1 cellular context compared by ENCODE assay signal in the genomic region with DNA sequence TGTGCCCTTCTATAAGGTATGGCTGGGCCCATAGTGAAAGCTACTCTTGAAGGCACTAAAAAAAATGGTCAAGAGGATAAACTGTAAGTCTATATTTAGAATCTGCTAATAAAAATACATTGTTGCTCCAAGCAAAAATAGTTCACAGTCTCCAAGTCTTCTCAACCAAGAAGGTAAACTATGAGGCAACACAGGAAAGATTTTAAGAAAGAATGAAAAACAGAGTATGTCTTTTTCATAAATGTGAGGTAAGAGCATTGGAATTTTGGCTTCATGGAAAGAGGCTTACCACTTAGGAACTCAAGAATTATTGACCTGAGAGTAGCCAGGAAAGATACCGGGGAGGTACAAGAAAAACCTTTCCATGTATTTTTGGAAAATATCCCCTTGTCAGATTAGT.
TF ChIP-seq lines count a peak whose summit lies in the region.

No MANE protein-coding gene starts in this region.

TF ChIP-seq in GM23338, 12 proteins besides CTCF, POLR2A, EP300 and RAD21:
- TF ChIP-seq NANOG (IDR thresholded peaks at IDR 0.05; ENCODE audit: borderline replicate concordance) (no peak), STAT1 (IDR thresholded peaks at IDR 0.05; ENCODE audit: unreplicated experiment) (no peak), JUNB (IDR thresholded peaks at IDR 0.05; ENCODE audit: unreplicated experiment) (no peak), POLR2AphosphoS5 (IDR thresholded peaks at IDR 0.05; ENCODE audit: low read depth) (no peak), ZNF114 (CRISPR knock-in tag; IDR thresholded peaks at IDR 0.05) (no peak), ZNF331 (CRISPR knock-in tag; IDR thresholded peaks at IDR 0.05; ENCODE audit: low read depth) (no peak)
- TF ChIP-seq, protein P1, sequence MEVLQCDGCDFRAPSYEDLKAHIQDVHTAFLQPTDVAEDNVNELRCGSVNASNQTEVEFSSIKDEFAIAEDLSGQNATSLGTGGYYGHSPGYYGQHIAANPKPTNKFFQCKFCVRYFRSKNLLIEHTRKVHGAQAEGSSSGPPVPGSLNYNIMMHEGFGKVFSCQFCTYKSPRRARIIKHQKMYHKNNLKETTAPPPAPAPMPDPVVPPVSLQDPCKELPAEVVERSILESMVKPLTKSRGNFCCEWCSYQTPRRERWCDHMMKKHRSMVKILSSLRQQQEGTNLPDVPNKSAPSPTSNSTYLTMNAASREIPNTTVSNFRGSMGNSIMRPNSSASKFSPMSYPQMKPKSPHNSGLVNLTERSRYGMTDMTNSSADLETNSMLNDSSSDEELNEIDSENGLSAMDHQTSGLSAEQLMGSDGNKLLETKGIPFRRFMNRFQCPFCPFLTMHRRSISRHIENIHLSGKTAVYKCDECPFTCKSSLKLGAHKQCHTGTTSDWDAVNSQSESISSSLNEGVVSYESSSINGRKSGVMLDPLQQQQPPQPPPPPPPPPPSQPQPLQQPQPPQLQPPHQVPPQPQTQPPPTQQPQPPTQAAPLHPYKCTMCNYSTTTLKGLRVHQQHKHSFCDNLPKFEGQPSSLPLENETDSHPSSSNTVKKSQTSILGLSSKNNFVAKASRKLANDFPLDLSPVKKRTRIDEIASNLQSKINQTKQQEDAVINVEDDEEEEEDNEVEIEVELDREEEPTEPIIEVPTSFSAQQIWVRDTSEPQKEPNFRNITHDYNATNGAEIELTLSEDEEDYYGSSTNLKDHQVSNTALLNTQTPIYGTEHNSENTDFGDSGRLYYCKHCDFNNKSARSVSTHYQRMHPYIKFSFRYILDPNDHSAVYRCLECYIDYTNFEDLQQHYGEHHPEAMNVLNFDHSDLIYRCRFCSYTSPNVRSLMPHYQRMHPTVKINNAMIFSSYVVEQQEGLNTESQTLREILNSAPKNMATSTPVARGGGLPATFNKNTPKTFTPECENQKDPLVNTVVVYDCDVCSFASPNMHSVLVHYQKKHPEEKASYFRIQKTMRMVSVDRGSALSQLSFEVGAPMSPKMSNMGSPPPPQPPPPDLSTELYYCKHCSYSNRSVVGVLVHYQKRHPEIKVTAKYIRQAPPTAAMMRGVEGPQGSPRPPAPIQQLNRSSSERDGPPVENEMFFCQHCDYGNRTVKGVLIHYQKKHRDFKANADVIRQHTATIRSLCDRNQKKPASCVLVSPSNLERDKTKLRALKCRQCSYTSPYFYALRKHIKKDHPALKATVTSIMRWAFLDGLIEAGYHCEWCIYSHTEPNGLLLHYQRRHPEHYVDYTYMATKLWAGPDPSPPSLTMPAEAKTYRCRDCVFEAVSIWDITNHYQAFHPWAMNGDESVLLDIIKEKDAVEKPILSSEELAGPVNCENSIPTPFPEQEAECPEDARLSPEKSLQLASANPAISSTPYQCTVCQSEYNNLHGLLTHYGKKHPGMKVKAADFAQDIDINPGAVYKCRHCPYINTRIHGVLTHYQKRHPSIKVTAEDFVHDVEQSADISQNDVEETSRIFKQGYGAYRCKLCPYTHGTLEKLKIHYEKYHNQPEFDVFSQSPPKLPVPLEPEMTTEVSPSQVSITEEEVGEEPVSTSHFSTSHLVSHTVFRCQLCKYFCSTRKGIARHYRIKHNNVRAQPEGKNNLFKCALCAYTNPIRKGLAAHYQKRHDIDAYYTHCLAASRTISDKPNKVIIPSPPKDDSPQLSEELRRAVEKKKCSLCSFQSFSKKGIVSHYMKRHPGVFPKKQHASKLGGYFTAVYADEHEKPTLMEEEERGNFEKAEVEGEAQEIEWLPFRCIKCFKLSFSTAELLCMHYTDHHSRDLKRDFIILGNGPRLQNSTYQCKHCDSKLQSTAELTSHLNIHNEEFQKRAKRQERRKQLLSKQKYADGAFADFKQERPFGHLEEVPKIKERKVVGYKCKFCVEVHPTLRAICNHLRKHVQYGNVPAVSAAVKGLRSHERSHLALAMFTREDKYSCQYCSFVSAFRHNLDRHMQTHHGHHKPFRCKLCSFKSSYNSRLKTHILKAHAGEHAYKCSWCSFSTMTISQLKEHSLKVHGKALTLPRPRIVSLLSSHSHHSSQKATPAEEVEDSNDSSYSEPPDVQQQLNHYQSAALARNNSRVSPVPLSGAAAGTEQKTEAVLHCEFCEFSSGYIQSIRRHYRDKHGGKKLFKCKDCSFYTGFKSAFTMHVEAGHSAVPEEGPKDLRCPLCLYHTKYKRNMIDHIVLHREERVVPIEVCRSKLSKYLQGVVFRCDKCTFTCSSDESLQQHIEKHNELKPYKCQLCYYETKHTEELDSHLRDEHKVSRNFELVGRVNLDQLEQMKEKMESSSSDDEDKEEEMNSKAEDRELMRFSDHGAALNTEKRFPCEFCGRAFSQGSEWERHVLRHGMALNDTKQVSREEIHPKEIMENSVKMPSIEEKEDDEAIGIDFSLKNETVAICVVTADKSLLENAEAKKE (CRISPR knock-in tag; IDR thresholded peaks at IDR 0.05), result no peak
